In the genomic region with DNA sequence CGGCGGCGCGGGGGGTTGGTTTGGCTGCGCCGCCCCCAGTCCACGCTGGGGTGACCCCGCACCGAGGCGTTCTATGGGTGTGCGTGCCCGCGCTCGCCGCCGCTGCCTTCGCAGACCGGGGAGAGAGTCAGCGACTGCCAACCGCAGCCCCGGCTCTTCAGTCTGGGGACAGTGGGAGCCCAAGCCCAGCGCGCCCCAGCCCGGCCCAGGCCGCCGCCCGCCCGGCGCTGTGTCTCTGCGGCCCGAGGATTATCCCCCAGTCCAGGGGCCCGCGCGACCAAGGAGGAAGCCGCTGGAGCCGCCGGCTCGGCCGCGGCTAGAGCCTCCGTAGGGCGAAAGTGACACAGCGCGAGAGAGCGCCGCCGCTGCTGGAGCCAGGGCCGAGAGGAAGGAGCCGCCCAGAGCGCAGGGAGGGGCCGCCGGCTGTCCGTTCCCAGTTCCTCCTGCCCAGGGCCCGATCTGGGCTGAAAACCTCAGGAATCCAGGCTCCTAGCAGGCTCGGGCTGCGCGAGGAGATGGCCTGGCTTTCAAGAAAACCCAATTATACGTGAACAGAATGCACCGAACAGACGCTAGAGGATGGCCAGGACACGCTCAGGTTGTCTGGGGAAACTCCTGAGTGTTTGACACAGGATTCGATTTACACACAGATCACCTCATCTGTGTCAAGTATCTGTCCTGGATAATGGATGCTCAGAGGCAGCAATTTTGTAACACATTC, we compare ENCODE assay signal across 8 cellular contexts. TPM values are rescaled to one million over a fixed set of nuclear protein-coding genes. Genes with fewer than 3 reads are reported as not detected.
DNase-seq lines count a peak whose midpoint lies in the region; ATAC-seq, FAIRE-seq and TF ChIP-seq lines count a peak whose summit lies in the region.

No MANE protein-coding gene starts in this region.

- H3K4me3 ChIP-seq in right atrium auricular region (peak overlapping the region; percentile 83 to 89), pancreas (peak overlapping the region; percentile 60 to 76 (median 70))

- FAIRE-seq in pancreas (lab: Jason Lieb, UNC): no peak

- intact Hi-C loops in pancreas (cut with DNase I): no loop called here

- TF ChIP-seq CTCF in RWPE1 (conservative IDR thresholded peaks at IDR 0.05; ENCODE audit: low read depth): no peak
- TF ChIP-seq CTCF in right atrium auricular region (IDR thresholded peaks at IDR 0.05): no peak
- TF ChIP-seq CTCF in pancreas (IDR thresholded peaks at IDR 0.05): no peak

- DNase-seq in Ammon's horn (ENCODE audit: low spot score): peak; percentile 80
- peak; percentile 71 for DNase-seq in HK-2 (ENCODE audit: unreplicated experiment)
- peak; percentile 20 for DNase-seq in RWPE1 (ENCODE audit: low spot score)
- peak in 53 of 58 donors; percentile 4 to 82 (median 64) for DNase-seq in anterior cingulate cortex (lab: John Stamatoyannopoulos, UW)
- peak; percentile 79 for DNase-seq in right atrium auricular region (ENCODE audit: low spot score)
- DNase-seq in pancreas: peak in 5 of 6 donors; percentile 65 to 88 (median 74)
- DNase-seq in NCI-H128 (lab: John Stamatoyannopoulos, UW; ENCODE audit: unreplicated experiment): no peak

- no peaks in the 10 kb centered on the region for H3K36me3 ChIP-seq in right atrium auricular region
- H3K36me3 ChIP-seq in pancreas: no peaks in the 10 kb centered on the region

- CTCF ChIA-PET in RWPE1 (lab: Yijun Ruan, JAX): interaction anchor here (0.7 kb wide), 1 partner anchor 50 kb away, joined by 3 read pairs; no protein-coding TSS in a partner anchor

- H3K27ac ChIP-seq in RWPE1 (peak overlapping the region; percentile 95), right atrium auricular region (peak overlapping the region; percentile 95 to 96), pancreas (peak overlapping the region; percentile 70 to 87 (median 80))

- WGBS in pancreas, 2 donors: 1 to 2% methylated on average over 49 to 62 of the region's 62 CpGs

- H3K4me1 ChIP-seq in right atrium auricular region (peaks cover 0 to 55% of the 10 kb centered on the region in 2 donors), pancreas (peaks cover 7 to 25% (median 13%) of the 10 kb centered on the region in 3 donors)

- H3K27me3 ChIP-seq in right atrium auricular region: no peaks in the 10 kb centered on the region
- no peaks in the 10 kb centered on the region for H3K27me3 ChIP-seq in pancreas

- ATAC-seq in GM18868 (IDR thresholded peaks at IDR 0.05; ENCODE audit: unreplicated experiment) (peak; percentile 54), pancreas (peak; percentile 64 to 76 (median 68))

- POLR2A ChIA-PET in RWPE1 (lab: Yijun Ruan, JAX; ENCODE audit: low non-redundant PET): no interaction called here

- H3K9me3 ChIP-seq in right atrium auricular region (no peaks in the 10 kb centered on the region), pancreas (no peaks in the 10 kb centered on the region)

RNA-seq across cellular contexts. Expression of a gene that starts 2.4 kb away (rescaled TPM):
- total RNA-seq in right atrium auricular region (10 to 100 TPM; 30.6 to 61.2 TPM), pancreas (10 to 100 TPM; 15.1 to 27.4 (median 16.2) TPM)
- 10 to 100 TPM; 24.7 to 26.1 TPM for polyA plus RNA-seq in pancreas
